ENCODE assay signal across 1 cellular context in genomic region chr17:51434434-51435170, GRCh38.
TF ChIP-seq lines count a peak whose summit lies in the region.

No MANE protein-coding gene starts in this region.

TF ChIP-seq in K562, 482 proteins besides CTCF, POLR2A, EP300 and RAD21 (continued from another document):
- TF ChIP-seq FOXP4 (CRISPR knock-in tag; IDR thresholded peaks at IDR 0.05; ENCODE audit: borderline replicate concordance) (no peak), DPF2 (IDR thresholded peaks at IDR 0.05) (no peak), KLF6 (CRISPR knock-in tag; IDR thresholded peaks at IDR 0.05; ENCODE audit: borderline replicate concordance) (peak; percentile 57; the same call in 1 of the 2 replicates), ZNF589 (CRISPR knock-in tag; IDR thresholded peaks at IDR 0.05; ENCODE audit: low read depth) (0 out of 2 replicates have a peak, but pooled peaks have one; percentile 58), MYBL2 (IDR thresholded peaks at IDR 0.05; ENCODE audit: low read depth) (peak; percentile 79; the same call in 1 of the 2 replicates), MYBL2 (CRISPR knock-in tag; IDR thresholded peaks at IDR 0.05; ENCODE audit: borderline replicate concordance) (no peak), PTRF (tag; IDR thresholded peaks at IDR 0.05) (peak; percentile 38; the same call in 1 of the 2 replicates), ZNF239 (CRISPR knock-in tag; IDR thresholded peaks at IDR 0.05) (peak; percentile 80; the same call in 1 of the 2 replicates), E2F4 (CRISPR knock-in tag; IDR thresholded peaks at IDR 0.05; ENCODE audit: low read depth) (no peak), FOSL1 (tag; conservative IDR thresholded peaks at IDR 0.05) (peak; percentile 21), SIX5 (IDR thresholded peaks at IDR 0.05; ENCODE audit: borderline replicate concordance in 1 of 2, insufficient read depth in 1 of 2, low read depth in 1 of 2, low read length in 2 of 2) (no peak), ZBTB43 (CRISPR knock-in tag; IDR thresholded peaks at IDR 0.05) (no peak), ZNF134 (CRISPR knock-in tag; conservative IDR thresholded peaks at IDR 0.05) (no peak), NUFIP1 (IDR thresholded peaks at IDR 0.05; ENCODE audit: partially characterized antibody) (no peak), GMEB1 (CRISPR knock-in tag; IDR thresholded peaks at IDR 0.05) (peak; percentile 62), ESRRA (IDR thresholded peaks at IDR 0.05; ENCODE audit: borderline replicate concordance, low read depth) (no peak), HIVEP1 (CRISPR knock-in tag; IDR thresholded peaks at IDR 0.05) (peak; percentile 68; the same call in 1 of the 2 replicates), ZNF79 (CRISPR knock-in tag; IDR thresholded peaks at IDR 0.05; ENCODE audit: low read depth) (peak; percentile 81; the same call in 1 of the 2 replicates), ZNF639 (CRISPR knock-in tag; conservative IDR thresholded peaks at IDR 0.05 in 1 of 2, IDR thresholded peaks at IDR 0.05 in 1 of 2) (peak in 1 of 2 experiments; percentile 66; a peak in 2 of 4 replicates), PTTG1 (tag; IDR thresholded peaks at IDR 0.05; ENCODE audit: low read depth) (0 out of 2 replicates have a peak, but pooled peaks have one; percentile 54), ZNF354B (CRISPR knock-in tag; IDR thresholded peaks at IDR 0.05) (0 out of 2 replicates have a peak, but pooled peaks have one; percentile 21), MTF1 (CRISPR knock-in tag; IDR thresholded peaks at IDR 0.05; ENCODE audit: borderline replicate concordance) (no peak), ZBTB2 (IDR thresholded peaks at IDR 0.05) (no peak), PHF20 (IDR thresholded peaks at IDR 0.05; ENCODE audit: partially characterized antibody) (no peak), JUND (IDR thresholded peaks at IDR 0.05; ENCODE audit: borderline replicate concordance, low read depth, low read length) (peak; percentile 24; the same call in 1 of the 2 replicates), JUND (tag; IDR thresholded peaks at IDR 0.05; ENCODE audit: borderline replicate concordance, low read depth, low read length) (peak; percentile 31; the same call in 2 of the 3 replicates)
- TF ChIP-seq, protein P1, sequence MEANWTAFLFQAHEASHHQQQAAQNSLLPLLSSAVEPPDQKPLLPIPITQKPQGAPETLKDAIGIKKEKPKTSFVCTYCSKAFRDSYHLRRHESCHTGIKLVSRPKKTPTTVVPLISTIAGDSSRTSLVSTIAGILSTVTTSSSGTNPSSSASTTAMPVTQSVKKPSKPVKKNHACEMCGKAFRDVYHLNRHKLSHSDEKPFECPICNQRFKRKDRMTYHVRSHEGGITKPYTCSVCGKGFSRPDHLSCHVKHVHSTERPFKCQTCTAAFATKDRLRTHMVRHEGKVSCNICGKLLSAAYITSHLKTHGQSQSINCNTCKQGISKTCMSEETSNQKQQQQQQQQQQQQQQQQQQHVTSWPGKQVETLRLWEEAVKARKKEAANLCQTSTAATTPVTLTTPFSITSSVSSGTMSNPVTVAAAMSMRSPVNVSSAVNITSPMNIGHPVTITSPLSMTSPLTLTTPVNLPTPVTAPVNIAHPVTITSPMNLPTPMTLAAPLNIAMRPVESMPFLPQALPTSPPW (CRISPR knock-in tag; IDR thresholded peaks at IDR 0.05) = 0 out of 2 replicates have a peak, but pooled peaks have one; percentile 15
- TF ChIP-seq, protein P2, sequence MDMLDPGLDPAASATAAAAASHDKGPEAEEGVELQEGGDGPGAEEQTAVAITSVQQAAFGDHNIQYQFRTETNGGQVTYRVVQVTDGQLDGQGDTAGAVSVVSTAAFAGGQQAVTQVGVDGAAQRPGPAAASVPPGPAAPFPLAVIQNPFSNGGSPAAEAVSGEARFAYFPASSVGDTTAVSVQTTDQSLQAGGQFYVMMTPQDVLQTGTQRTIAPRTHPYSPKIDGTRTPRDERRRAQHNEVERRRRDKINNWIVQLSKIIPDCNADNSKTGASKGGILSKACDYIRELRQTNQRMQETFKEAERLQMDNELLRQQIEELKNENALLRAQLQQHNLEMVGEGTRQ (CRISPR knock-in tag; IDR thresholded peaks at IDR 0.05) = 0 out of 2 replicates have a peak, but pooled peaks have one; percentile 19
- TF ChIP-seq, protein P3, sequence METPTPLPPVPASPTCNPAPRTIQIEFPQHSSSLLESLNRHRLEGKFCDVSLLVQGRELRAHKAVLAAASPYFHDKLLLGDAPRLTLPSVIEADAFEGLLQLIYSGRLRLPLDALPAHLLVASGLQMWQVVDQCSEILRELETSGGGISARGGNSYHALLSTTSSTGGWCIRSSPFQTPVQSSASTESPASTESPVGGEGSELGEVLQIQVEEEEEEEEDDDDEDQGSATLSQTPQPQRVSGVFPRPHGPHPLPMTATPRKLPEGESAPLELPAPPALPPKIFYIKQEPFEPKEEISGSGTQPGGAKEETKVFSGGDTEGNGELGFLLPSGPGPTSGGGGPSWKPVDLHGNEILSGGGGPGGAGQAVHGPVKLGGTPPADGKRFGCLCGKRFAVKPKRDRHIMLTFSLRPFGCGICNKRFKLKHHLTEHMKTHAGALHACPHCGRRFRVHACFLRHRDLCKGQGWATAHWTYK (CRISPR knock-in tag; IDR thresholded peaks at IDR 0.05) = peak; percentile 68; the same call in 1 of the 2 replicates
- TF ChIP-seq, protein P4, sequence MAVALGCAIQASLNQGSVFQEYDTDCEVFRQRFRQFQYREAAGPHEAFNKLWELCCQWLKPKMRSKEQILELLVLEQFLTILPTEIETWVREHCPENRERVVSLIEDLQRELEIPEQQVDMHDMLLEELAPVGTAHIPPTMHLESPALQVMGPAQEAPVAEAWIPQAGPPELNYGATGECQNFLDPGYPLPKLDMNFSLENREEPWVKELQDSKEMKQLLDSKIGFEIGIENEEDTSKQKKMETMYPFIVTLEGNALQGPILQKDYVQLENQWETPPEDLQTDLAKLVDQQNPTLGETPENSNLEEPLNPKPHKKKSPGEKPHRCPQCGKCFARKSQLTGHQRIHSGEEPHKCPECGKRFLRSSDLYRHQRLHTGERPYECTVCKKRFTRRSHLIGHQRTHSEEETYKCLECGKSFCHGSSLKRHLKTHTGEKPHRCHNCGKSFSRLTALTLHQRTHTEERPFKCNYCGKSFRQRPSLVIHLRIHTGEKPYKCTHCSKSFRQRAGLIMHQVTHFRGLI (CRISPR knock-in tag; IDR thresholded peaks at IDR 0.05) = peak; percentile 78
